ENCODE assay signal across 8 cellular contexts in the genomic region with DNA sequence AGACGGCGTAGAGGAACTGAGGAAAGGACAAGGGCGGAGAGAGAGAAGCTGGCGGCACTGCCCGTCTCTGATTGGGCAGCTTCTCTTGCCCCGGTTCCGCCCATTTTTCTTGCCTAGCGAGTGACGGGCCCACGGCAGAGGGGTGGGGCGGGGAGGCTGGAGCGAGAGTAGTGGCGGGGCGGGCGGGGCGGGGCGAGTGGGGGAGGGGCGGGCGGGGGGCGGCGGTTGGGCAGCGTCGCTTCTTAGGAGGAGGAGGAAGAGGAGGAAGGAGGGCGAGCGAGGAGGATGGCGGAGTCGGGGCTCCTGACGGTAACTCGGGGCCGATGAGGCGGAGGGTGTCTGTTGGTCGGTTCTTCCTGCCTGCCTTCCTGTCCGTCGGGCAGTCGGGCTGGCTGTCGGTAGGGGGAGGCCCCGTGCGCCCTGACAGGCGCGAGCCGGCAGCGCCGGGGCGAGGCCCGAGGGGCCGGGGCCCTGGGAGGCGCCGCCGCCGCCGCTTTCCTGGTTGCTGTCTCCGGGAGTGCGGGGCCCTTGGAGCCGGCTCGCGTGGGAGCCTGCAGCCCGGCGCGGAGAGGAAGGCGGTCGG. TPM values are rescaled to one million over a fixed set of nuclear protein-coding genes. Genes with fewer than 3 reads are reported as not detected.
DNase-seq lines count a peak whose midpoint lies in the region; ATAC-seq lines count a peak whose summit lies in the region.

A gene (plus strand): TSS at position 256 of the 583 bp plus-strand sequence. CDS start 44,755 bp downstream, outside the sequence.

- peaks cover 0 to 37% (median 3%) of the 10 kb centered on the region in 3 donors for H3K36me3 Mint-ChIP-seq in CD8-positive, alpha-beta memory T cell
- peaks cover 20% of the 10 kb centered on the region for H3K36me3 Mint-ChIP-seq in dendritic cell treated with granulocyte-macrophage colony-stimulating factor and Interleukin-4, amounts not matched to agents 40 ng/mL and 50 ng/mL, for 4 days (ENCODE audit: low read depth)

- H2AK5ac ChIP-seq in mesenchymal stem cell (ENCODE audit: low read length, severe bottlenecking), result peak within 1 kb of the TSS; percentile 9

- H3K4me1 ChIP-seq in CD8-positive, alpha-beta memory T cell (ENCODE audit: insufficient read depth, low read length), result peaks cover 14% of the 10 kb centered on the region
- H3K4me1 ChIP-seq in HUES6 (ENCODE audit: control insufficient read depth, insufficient read depth, low read length) (peaks cover 14% of the 10 kb centered on the region), mesenchymal stem cell (ENCODE audit: control insufficient read depth, insufficient read depth, low read depth, low read length) (peaks cover 6% of the 10 kb centered on the region)

- peak within 1 kb of the TSS in 1 of 2 experiments; percentile 94 for H3K14ac ChIP-seq in mesenchymal stem cell (ENCODE audit: low read length in 2 of 2)

- 0% methylated on average over 27 of the region's 61 CpGs for WGBS in mesenchymal stem cell

- peak within 1 kb of the TSS in 1 of 2 experiments; percentile 96 for H2BK12ac ChIP-seq in mesenchymal stem cell (ENCODE audit: low read length in 2 of 2)

- peak within 1 kb of the TSS; percentile 51 for H2AFZ ChIP-seq in mesenchymal stem cell (ENCODE audit: low read depth, low read length)

- peak within 1 kb of the TSS; percentile 95 for H2BK15ac ChIP-seq in mesenchymal stem cell (ENCODE audit: low read depth, poor library complexity, severe bottlenecking)

- H3K4ac ChIP-seq in mesenchymal stem cell (ENCODE audit: low read depth in 1 of 2, low read length in 2 of 2), result peak within 1 kb of the TSS; percentile 89 to 94

- POLR2A ChIA-PET in CD8-positive, alpha-beta memory T cell (lab: Charles Lee), result interaction anchor here (0.6 to 1.1 kb wide), 10 partner anchors 9 to 614 kb away, joined by 3 to 7 read pairs (median 4); a partner anchor contains a TSS

- H2BK5ac ChIP-seq in mesenchymal stem cell (ENCODE audit: low read depth, low read length, poor library complexity, severe bottlenecking), result peak within 1 kb of the TSS; percentile 97

- no peaks in the 10 kb centered on the region for H3K9me3 ChIP-seq in CD8-positive, alpha-beta memory T cell (ENCODE audit: low read length)
- H3K9me3 ChIP-seq in HUES6 (ENCODE audit: control insufficient read depth, insufficient read depth, low read depth, low read length), result no peaks in the 10 kb centered on the region
- no peaks in the 10 kb centered on the region for H3K9me3 ChIP-seq in mesenchymal stem cell (ENCODE audit: control insufficient read depth, low read length)

- peak within 1 kb of the TSS; percentile 99 to 100 (median 100) for H3K27ac Mint-ChIP-seq in CD8-positive, alpha-beta memory T cell
- peak within 1 kb of the TSS; percentile 99 for H3K27ac Mint-ChIP-seq in dendritic cell treated with granulocyte-macrophage colony-stimulating factor and Interleukin-4, amounts not matched to agents 40 ng/mL and 50 ng/mL, for 4 days

- H3K4me3 ChIP-seq in CD8-positive, alpha-beta memory T cell (ENCODE audit: low read length), result peak within 1 kb of the TSS; percentile 82
- H3K4me3 ChIP-seq in HUES6 (ENCODE audit: low read depth, low read length) (peak within 1 kb of the TSS; percentile 97), mesenchymal stem cell (ENCODE audit: insufficient read depth in 1 of 2, low read depth in 1 of 2, low read length in 2 of 2) (peak within 1 kb of the TSS; percentile 78 to 99)

- CTCF ChIA-PET in CD8-positive, alpha-beta memory T cell (lab: Charles Lee), result interaction anchor here (0.7 to 2.7 kb wide), 8 partner anchors 16 to 55 kb away, joined by 3 to 14 read pairs (median 3); a partner anchor contains a TSS

- peaks cover 46 to 70% (median 61%) of the 10 kb centered on the region in 3 donors for H3K4me1 Mint-ChIP-seq in CD8-positive, alpha-beta memory T cell
- H3K4me1 Mint-ChIP-seq in dendritic cell treated with granulocyte-macrophage colony-stimulating factor and Interleukin-4, amounts not matched to agents 40 ng/mL and 50 ng/mL, for 4 days (ENCODE audit: low read depth), result peaks cover 32% of the 10 kb centered on the region

- peak in 4 of 5 donors; percentile 96 to 99 (median 98) for DNase-seq in CD8-positive, alpha-beta memory T cell
- DNase-seq in activated CD4-positive, alpha-beta T cell treated with anti-CD3 and anti-CD28 coated beads for 4 hours, result peak; percentile 97 to 99
- no peak for DNase-seq in mesenchymal stem cell
- peak; percentile 97 to 99 for DNase-seq in stimulated activated CD8-positive, alpha-beta memory T cell treated with anti-CD3 and anti-CD28 coated beads, Interleukin-15, amount 100 ng/mL, for 4 hours (ENCODE audit: low read depth in 2 of 2)

- H4K8ac ChIP-seq in mesenchymal stem cell (ENCODE audit: low read length), result peak within 1 kb of the TSS; percentile 99

- peak within 1 kb of the TSS; percentile 96 for H3K27ac ChIP-seq in CD8-positive, alpha-beta memory T cell (ENCODE audit: low read depth, low read length)
- H3K27ac ChIP-seq in HUES6 (ENCODE audit: low read depth, low read length), result peak within 1 kb of the TSS; percentile 82
- H3K27ac ChIP-seq in mesenchymal stem cell (ENCODE audit: low read length, poor library complexity, severe bottlenecking), result peak within 1 kb of the TSS; percentile 99

- H2BK120ac ChIP-seq in mesenchymal stem cell (ENCODE audit: low read depth, low read length), result peak within 1 kb of the TSS; percentile 98

- peak; percentile 10 for ATAC-seq in GM19467 (IDR thresholded peaks at IDR 0.05; ENCODE audit: unreplicated experiment)
- ATAC-seq in GM21619 (IDR thresholded peaks at IDR 0.05; ENCODE audit: unreplicated experiment), result no peak

- H3K18ac ChIP-seq in mesenchymal stem cell (ENCODE audit: low read depth in 1 of 2, low read length in 2 of 2), result peak within 1 kb of the TSS; percentile 94 to 98

- peak within 1 kb of the TSS; percentile 64 for H3K4me2 ChIP-seq in mesenchymal stem cell (ENCODE audit: low read length, poor library complexity, severe bottlenecking)

- H3K9ac ChIP-seq in HUES6 (ENCODE audit: low read length), result peak within 1 kb of the TSS; percentile 80
- H3K9ac ChIP-seq in mesenchymal stem cell (ENCODE audit: low read length), result peak within 1 kb of the TSS; percentile 98

- peak within 1 kb of the TSS; percentile 98 for H4K91ac ChIP-seq in mesenchymal stem cell (ENCODE audit: low read length)

- no peaks in the 10 kb centered on the region for H3K27me3 Mint-ChIP-seq in CD8-positive, alpha-beta memory T cell
- H3K27me3 Mint-ChIP-seq in dendritic cell treated with granulocyte-macrophage colony-stimulating factor and Interleukin-4, amounts not matched to agents 40 ng/mL and 50 ng/mL, for 4 days, result no peaks in the 10 kb centered on the region

- peaks cover 2% of the 10 kb centered on the region for H3K79me1 ChIP-seq in mesenchymal stem cell (replicated peaks; ENCODE audit: low read length, poor library complexity, severe bottlenecking)

- peak within 1 kb of the TSS; percentile 92 to 99 (median 97) for H3K4me3 Mint-ChIP-seq in CD8-positive, alpha-beta memory T cell
- peak within 1 kb of the TSS; percentile 97 for H3K4me3 Mint-ChIP-seq in dendritic cell treated with granulocyte-macrophage colony-stimulating factor and Interleukin-4, amounts not matched to agents 40 ng/mL and 50 ng/mL, for 4 days

- H3K9me3 Mint-ChIP-seq in CD8-positive, alpha-beta memory T cell, result no peaks in the 10 kb centered on the region
- H3K9me3 Mint-ChIP-seq in dendritic cell treated with granulocyte-macrophage colony-stimulating factor and Interleukin-4, amounts not matched to agents 40 ng/mL and 50 ng/mL, for 4 days, result no peaks in the 10 kb centered on the region

- no peaks in the 10 kb centered on the region for H3K27me3 ChIP-seq in CD8-positive, alpha-beta memory T cell (ENCODE audit: insufficient read depth, low read length, poor library complexity, severe bottlenecking)
- H3K27me3 ChIP-seq in HUES6 (ENCODE audit: control insufficient read depth, insufficient read depth, low read length) (no peaks in the 10 kb centered on the region), mesenchymal stem cell (ENCODE audit: control insufficient read depth in 1 of 2, insufficient read depth in 1 of 2, low read length in 2 of 2) (no peaks in the 10 kb centered on the region)

- no peak within 1 kb of the TSS for H3K23ac ChIP-seq in mesenchymal stem cell (ENCODE audit: low read length in 2 of 2)

- H3K36me3 ChIP-seq in CD8-positive, alpha-beta memory T cell (ENCODE audit: insufficient read depth, low read length), result no peaks in the 10 kb centered on the region
- H3K36me3 ChIP-seq in HUES6 (ENCODE audit: control insufficient read depth, insufficient read depth, low read length) (0 out of 2 replicates have a peak, but pooled peaks cover 4% of the 10 kb centered on the region), mesenchymal stem cell (ENCODE audit: control insufficient read depth in 1 of 2, insufficient read depth in 2 of 2, low read depth in 1 of 2, low read length in 2 of 2) (no peaks in the 10 kb centered on the region)

- intact Hi-C loops in dendritic cell treated with granulocyte-macrophage colony-stimulating factor and Interleukin-4, amounts not matched to agents 40 ng/mL and 50 ng/mL, for 4 days (cut with micrococcal nuclease), result loop anchor here (2.0 to 10.0 kb wide), 4 partner anchors 55 to 997 kb away; a partner anchor contains a TSS

RNA-seq across cellular contexts. Expression of the gene that starts here (rescaled TPM):
- total RNA-seq in CD8-positive, alpha-beta memory T cell, result 10 to 100 TPM; 57.4 to 63.1 TPM
- 57.5 TPM for polyA plus RNA-seq in CD8-positive, alpha-beta memory T cell
- polyA plus RNA-seq in mesenchymal stem cell (2013, experiment 1 of 2), result 35.4 TPM
- 37.1 TPM for polyA plus RNA-seq in mesenchymal stem cell (2013, experiment 2 of 2)
